ENCODE assay signal across 12 cellular contexts in genomic region chr1:25610822-25611630, GRCh38. TPM values are rescaled to one million over a fixed set of nuclear protein-coding genes. Genes with fewer than 3 reads are reported as not detected.
DNase-seq lines count a peak whose midpoint lies in the region; ATAC-seq and TF ChIP-seq lines count a peak whose summit lies in the region.
"Had no signal": no experiment of that assay in that cellular context is flagged by ENCODE, and none has a peak within 500 bp of the region (broad histone marks: within the 10 kb centered on the region; RNA-seq: fewer than 3 reads in every experiment).

No MANE protein-coding gene starts in this region.

- H3K9me3 ChIP-seq in liver (ENCODE audit: control insufficient read depth in 4 of 4, low read length in 3 of 4): no peaks in the 10 kb centered on the region

- ATAC-seq in activated CD8-positive, alpha-beta T cell treated with anti-CD3 and anti-CD28 coated beads for 36 hours: no peak
- ATAC-seq: left ventricle myocardium superior had no signal

- H3K4me3 ChIP-seq in liver (ENCODE audit: low read depth in 1 of 3, low read length in 3 of 3): no peak overlapping the region

- TF ChIP-seq CTCF in HFFc6 (IDR thresholded peaks at IDR 0.05) (peak; percentile 64), liver (IDR thresholded peaks at IDR 0.05; ENCODE audit: low read depth, low read length, missing input control) (peak; percentile 49)
- peak; percentile 37 for TF ChIP-seq CTCF in activated CD8-positive, alpha-beta T cell treated with anti-CD3 and anti-CD28 coated beads for 36 hours (IDR thresholded peaks at IDR 0.05)

- H3K4me3 Mint-ChIP-seq in HFFc6: no peak overlapping the region
- no peak overlapping the region for H3K4me3 Mint-ChIP-seq in activated CD8-positive, alpha-beta T cell treated with anti-CD3 and anti-CD28 coated beads for 36 hours

- no peaks in the 10 kb centered on the region for H3K9me3 Mint-ChIP-seq in HFFc6
- no peaks in the 10 kb centered on the region for H3K9me3 Mint-ChIP-seq in activated CD8-positive, alpha-beta T cell treated with anti-CD3 and anti-CD28 coated beads for 36 hours

- peak; percentile 76 to 78 for TF ChIP-seq RAD21 in liver (IDR thresholded peaks at IDR 0.05)

- peaks cover 55% of the 10 kb centered on the region for H3K27me3 Mint-ChIP-seq in HFFc6 (ENCODE audit: insufficient read depth)
- H3K27me3 Mint-ChIP-seq in activated CD8-positive, alpha-beta T cell treated with anti-CD3 and anti-CD28 coated beads for 36 hours: peaks cover 18% of the 10 kb centered on the region

- H3K27ac ChIP-seq in liver (ENCODE audit: low read depth in 1 of 2, low read length in 2 of 2): no peak overlapping the region

- CTCF ChIA-PET in activated CD8-positive, alpha-beta T cell treated with anti-CD3 and anti-CD28 coated beads for 36 hours (lab: Charles Lee): interaction anchor here (0.6 to 3.1 kb wide), 10 partner anchors 9 to 200 kb away, joined by 3 to 25 read pairs (median 4); no protein-coding TSS in a partner anchor

- H3K27ac Mint-ChIP-seq in HFFc6: no peak overlapping the region
- no peak overlapping the region for H3K27ac Mint-ChIP-seq in activated CD8-positive, alpha-beta T cell treated with anti-CD3 and anti-CD28 coated beads for 36 hours

- intact Hi-C loops in activated CD8-positive, alpha-beta T cell treated with anti-CD3 and anti-CD28 coated beads for 36 hours (cut with micrococcal nuclease): no loop called here

- H3K36me3 Mint-ChIP-seq in HFFc6 (ENCODE audit: low read depth): no peaks in the 10 kb centered on the region
- H3K36me3 Mint-ChIP-seq in activated CD8-positive, alpha-beta T cell treated with anti-CD3 and anti-CD28 coated beads for 36 hours (ENCODE audit: low read depth): no peaks in the 10 kb centered on the region

- DNase-seq in NCI-H82 (lab: John Stamatoyannopoulos, UW) (peak; percentile 53), NCI-H82 treated with DMSO at 0.1 percent for 48 hours (lab: John Stamatoyannopoulos, UW; ENCODE audit: unreplicated experiment) (no peak), HFFc6 (peak; percentile 15), NK-92 (lab: John Stamatoyannopoulos, UW; ENCODE audit: unreplicated experiment) (no peak), H4 (ENCODE audit: low spot score) (no peak), NCI-H128 (lab: John Stamatoyannopoulos, UW; ENCODE audit: unreplicated experiment) (no peak)
- DNase-seq in activated CD8-positive, alpha-beta T cell treated with anti-CD3 and anti-CD28 coated beads for 36 hours: peak; percentile 43
- DNase-seq: ACHN; activated naive CD4-positive, alpha-beta T cell treated with Interleukin-2 at 50 U/mL for 16 hours; GOT3; left ventricle myocardium superior had no signal

- H3K4me1 Mint-ChIP-seq in HFFc6 (ENCODE audit: low read depth): peaks cover 8% of the 10 kb centered on the region; the same call in 1 of the 2 replicates
- H3K4me1 Mint-ChIP-seq in activated CD8-positive, alpha-beta T cell treated with anti-CD3 and anti-CD28 coated beads for 36 hours (ENCODE audit: low read depth): peaks cover 35% of the 10 kb centered on the region

- 57% methylated on average over 8 of the region's 8 CpGs for WGBS in liver

- POLR2A ChIA-PET in activated CD8-positive, alpha-beta T cell treated with anti-CD3 and anti-CD28 coated beads for 36 hours (lab: Charles Lee): no interaction called here

- H3K4me1 ChIP-seq in liver (ENCODE audit: control insufficient read depth in 4 of 4, insufficient read depth in 4 of 4, low read length in 3 of 4): peaks cover 0 to 20% (median 13%) of the 10 kb centered on the region in 4 donors

- no peaks in the 10 kb centered on the region for H3K36me3 ChIP-seq in liver (ENCODE audit: control insufficient read depth in 4 of 4, insufficient read depth in 3 of 4, low read depth in 1 of 4, low read length in 3 of 4)

- H3K9ac ChIP-seq in liver (ENCODE audit: low read depth in 1 of 2, low read length in 2 of 2): no peak overlapping the region

- H3K27me3 ChIP-seq in liver (ENCODE audit: control insufficient read depth in 4 of 4, insufficient read depth in 4 of 4, low read length in 3 of 4): no peaks in the 10 kb centered on the region

TF ChIP-seq in liver, 16 proteins besides CTCF, POLR2A, EP300 and RAD21:
- TF ChIP-seq TAF1 (conservative IDR thresholded peaks at IDR 0.05): no peak
- TF ChIP-seq HNF4A (conservative IDR thresholded peaks at IDR 0.05): peak; percentile 28 to 53
- TF ChIP-seq REST (IDR thresholded peaks at IDR 0.05): no peak
- TF ChIP-seq NR2F2 (IDR thresholded peaks at IDR 0.05): no peak
- no peak for TF ChIP-seq FOXA2 (IDR thresholded peaks at IDR 0.05)
- TF ChIP-seq ATF3 (IDR thresholded peaks at IDR 0.05): no peak
- TF ChIP-seq GABPA (IDR thresholded peaks at IDR 0.05 in 1 of 2, conservative IDR thresholded peaks at IDR 0.05 in 1 of 2): no peak
- TF ChIP-seq SP1 (IDR thresholded peaks at IDR 0.05): no peak
- peak; percentile 30 for TF ChIP-seq HNF4G (IDR thresholded peaks at IDR 0.05)
- no peak for TF ChIP-seq ZBTB33 (IDR thresholded peaks at IDR 0.05)
- TF ChIP-seq EGR1 (IDR thresholded peaks at IDR 0.05; ENCODE audit: low read depth in 2 of 2): no peak
- TF ChIP-seq YY1 (IDR thresholded peaks at IDR 0.05): no peak
- TF ChIP-seq FOXA1 (IDR thresholded peaks at IDR 0.05): no peak
- TF ChIP-seq MAX (IDR thresholded peaks at IDR 0.05): no peak
- TF ChIP-seq JUND (IDR thresholded peaks at IDR 0.05): no peak
- peak; percentile 35 to 40 for TF ChIP-seq RXRA (IDR thresholded peaks at IDR 0.05)

RNA-seq across cellular contexts. Expression of gene MAN1C1, which starts 5.6 kb away (rescaled TPM):
- total RNA-seq in HFFc6 (2021; fragmentation: NEBNext Ultra II Directional; extraction: Animal tissue kit (Norgen Biotek cat#: 25700)): under 1 TPM in 3 of 6 experiments, not detected in 3; 0.07 to 0.14 (median 0.08) TPM
- 1 to 10 TPM; 3.7 to 4.4 TPM for total RNA-seq in activated CD8-positive, alpha-beta T cell treated with anti-CD3 and anti-CD28 coated beads for 36 hours
- 1 to 10 TPM; 6.3 to 9.3 TPM for total RNA-seq in liver
- 10 to 100 TPM in 1 of 2 donors, 1 to 10 TPM in 1; 6.9 to 16.0 TPM for polyA plus RNA-seq in liver
- 0.95 TPM in 1 of 2 replicates, not detected in the other for total RNA-seq in H4 (2014; rRNA removed; shearing (Covaris generic))

Comparison
In these comparisons a context has a peak if more than half of its experiments do, and no peak if none do; other contexts are left out.
1. DNase-seq: peak in NCI-H82 (single experiment), HFFc6 (single experiment) and activated CD8-positive, alpha-beta T cell treated with anti-CD3 and anti-CD28 coated beads for 36 hours (single experiment); none in NCI-H82 treated with DMSO at 0.1 percent for 48 hours (single experiment), NK-92 (single experiment), H4 (single experiment) and NCI-H128 (single experiment).
2. Peak in every context shown above with its lines, with median percentiles within 50 percentile points of each other: CTCF ChIP-seq.